In genomic region chr7:149010451-149010850, GRCh38 we compare ENCODE assay signal across 22 cellular contexts.
"Had no signal": no experiment of that assay in that cellular context is flagged by ENCODE, and none has a peak within 500 bp of the region (broad histone marks: within the 10 kb centered on the region; RNA-seq: fewer than 3 reads in every experiment).

No MANE protein-coding gene starts in this region.

- H3K4me3 Mint-ChIP-seq: activated B cell treated with CpG ODN at 0.5 μM for 24 hours; activated CD4-positive, alpha-beta memory T cell treated with anti-CD3 and anti-CD28 coated beads, Interleukin-2, amount 10 ng/mL, durations not matched to agents 7 days and 5 days; activated naive CD4-positive, alpha-beta T cell treated with anti-CD3 and anti-CD28 coated beads, Interleukin-2, amount 10 ng/mL, durations not matched to agents 7 days and 5 days; activated naive CD8-positive, alpha-beta T cell treated with anti-CD3 and anti-CD28 coated beads for 36 hours; T-helper 1 cell treated with Interleukin-12 subunit alpha and Interleukin-12 subunit beta and Interleukin-4 antibody, amounts not matched to agents 30 μg/mL and 1 μg/mL, for 36 hours had no signal

- H3K4me1 ChIP-seq: Peyer's patch had no signal

- H3K27ac ChIP-seq: brain microvascular endothelial cell, cardiac muscle cell, Peyer's patch, RWPE1 had no signal

- H3K27ac Mint-ChIP-seq: activated B cell treated with CpG ODN at 0.5 μM for 24 hours; activated CD4-positive, alpha-beta memory T cell treated with anti-CD3 and anti-CD28 coated beads, Interleukin-2, amount 10 ng/mL, durations not matched to agents 7 days and 5 days; activated naive CD4-positive, alpha-beta T cell treated with anti-CD3 and anti-CD28 coated beads, Interleukin-2, amount 10 ng/mL, durations not matched to agents 7 days and 5 days; activated naive CD8-positive, alpha-beta T cell treated with anti-CD3 and anti-CD28 coated beads for 36 hours; T-helper 1 cell treated with Interleukin-12 subunit alpha and Interleukin-12 subunit beta and Interleukin-4 antibody, amounts not matched to agents 30 μg/mL and 1 μg/mL, for 36 hours had no signal

- H3K9me3 ChIP-seq: Peyer's patch had no signal

- H3K27me3 ChIP-seq: brain microvascular endothelial cell, cardiac muscle cell, Peyer's patch had no signal

- H3K4me1 Mint-ChIP-seq: activated naive CD8-positive, alpha-beta T cell treated with anti-CD3 and anti-CD28 coated beads for 36 hours had no signal

- H3K4me3 ChIP-seq: cardiac muscle cell, Peyer's patch had no signal

- DNase-seq: activated B cell treated with CpG ODN at 0.5 μM for 24 hours; activated CD4-positive, alpha-beta memory T cell treated with anti-CD3 and anti-CD28 coated beads, Interleukin-2, amount 10 ng/mL, durations not matched to agents 7 days and 5 days; activated CD4-positive, alpha-beta T cell treated with anti-CD3 and anti-CD28 coated beads, Interleukin-2, amount 50 U/mL, for 1 hour; activated CD8-positive, alpha-beta memory T cell treated with anti-CD3 and anti-CD28 coated beads, Interleukin-2, amount 50 U/mL, for 48 hours; activated gamma-delta T cell; activated naive CD4-positive, alpha-beta T cell treated with anti-CD3 and anti-CD28 coated beads, Interleukin-2, amount 10 ng/mL, durations not matched to agents 7 days and 5 days; activated naive CD8-positive, alpha-beta T cell treated with anti-CD3 and anti-CD28 coated beads for 36 hours; activated T-cell treated with anti-CD3 and anti-CD28 coated beads, Interleukin-2, amount 50 U/mL, for 1 hour; brain microvascular endothelial cell; Kasumi-1; KBM-7; NCI-H1105 treated with DMSO at 0.1 percent for 48 hours; NCI-H1436 treated with DMSO at 0.1 percent for 48 hours; NCI-H187; NCI-H2081; NCI-H524; SHP77 treated with DMSO at 0.1 percent for 48 hours; T-helper 9 cell had no signal

- H3K9me3 Mint-ChIP-seq: activated B cell treated with CpG ODN at 0.5 μM for 24 hours; activated CD4-positive, alpha-beta memory T cell treated with anti-CD3 and anti-CD28 coated beads, Interleukin-2, amount 10 ng/mL, durations not matched to agents 7 days and 5 days; activated naive CD4-positive, alpha-beta T cell treated with anti-CD3 and anti-CD28 coated beads, Interleukin-2, amount 10 ng/mL, durations not matched to agents 7 days and 5 days; activated naive CD8-positive, alpha-beta T cell treated with anti-CD3 and anti-CD28 coated beads for 36 hours; T-helper 1 cell treated with Interleukin-12 subunit alpha and Interleukin-12 subunit beta and Interleukin-4 antibody, amounts not matched to agents 30 μg/mL and 1 μg/mL, for 36 hours had no signal

- H3K27me3 Mint-ChIP-seq: activated B cell treated with CpG ODN at 0.5 μM for 24 hours; activated CD4-positive, alpha-beta memory T cell treated with anti-CD3 and anti-CD28 coated beads, Interleukin-2, amount 10 ng/mL, durations not matched to agents 7 days and 5 days; activated naive CD4-positive, alpha-beta T cell treated with anti-CD3 and anti-CD28 coated beads, Interleukin-2, amount 10 ng/mL, durations not matched to agents 7 days and 5 days; activated naive CD8-positive, alpha-beta T cell treated with anti-CD3 and anti-CD28 coated beads for 36 hours had no signal
